In genomic region chr11:118051611-118052461, GRCh38 we compare ENCODE assay signal across 10 cellular contexts.
DNase-seq lines count a peak whose midpoint lies in the region; TF ChIP-seq lines count a peak whose summit lies in the region.
"Had no signal": no experiment of that assay in that cellular context is flagged by ENCODE, and none has a peak within 500 bp of the region (broad histone marks: within the 10 kb centered on the region; RNA-seq: fewer than 3 reads in every experiment).

No MANE protein-coding gene starts in this region.

- no peak for TF ChIP-seq CTCF in GM12865 (IDR thresholded peaks at IDR 0.05; ENCODE audit: insufficient read depth, low read depth, low read length, missing control alignments)

- DNase-seq in GM12865 (ENCODE audit: low read depth) (peak; percentile 74), T follicular helper cell (ENCODE audit: low read depth) (peak; percentile 70), NCI-H2029 treated with DMSO at 0.1 percent for 48 hours (lab: John Stamatoyannopoulos, UW) (no peak), GM19240 (ENCODE audit: insufficient read length, low spot score) (no peak), HK-2 (ENCODE audit: unreplicated experiment) (no peak), midbrain (lab: John Stamatoyannopoulos, UW) (no peak)
- peak; percentile 85 for DNase-seq in activated effector memory CD4-positive, alpha-beta T cell treated with anti-CD3 and anti-CD28 coated beads, Interleukin-2, amount 50 U/mL, for 16 hours
- DNase-seq in stimulated activated CD4-positive, alpha-beta T cell treated with anti-CD3 and anti-CD28 coated beads, Interleukin-15, amount 100 ng/mL, for 48 hours (ENCODE audit: low read depth in 2 of 2): peak; percentile 52 to 57
- DNase-seq: DMS79, NCI-H748 treated with DMSO at 0.1 percent for 48 hours had no signal

- H3K4me3 ChIP-seq in GM12865 (ENCODE audit: low read depth, low read length): no peak overlapping the region

Comparison
In these comparisons a context has a peak if more than half of its experiments do, and no peak if none do; other contexts are left out.
1. DNase-seq: peak in GM12865 (single experiment), T follicular helper cell (single experiment), activated effector memory CD4-positive, alpha-beta T cell treated with anti-CD3 and anti-CD28 coated beads, Interleukin-2, amount 50 U/mL, for 16 hours (single experiment) and stimulated activated CD4-positive, alpha-beta T cell treated with anti-CD3 and anti-CD28 coated beads, Interleukin-15, amount 100 ng/mL, for 48 hours (2 of 2); none in NCI-H2029 treated with DMSO at 0.1 percent for 48 hours (single experiment), GM19240 (single experiment), HK-2 (single experiment) and midbrain (single experiment).